8 cellular contexts compared by ENCODE assay signal in genomic region chr15:74320358-74321247, GRCh38. TPM values are rescaled to one million over a fixed set of nuclear protein-coding genes. Genes with fewer than 3 reads are reported as not detected.
DNase-seq lines count a peak whose midpoint lies in the region; ATAC-seq and TF ChIP-seq lines count a peak whose summit lies in the region.

No MANE protein-coding gene starts in this region.

- peaks cover 7% of the 10 kb centered on the region for H3K4me1 Mint-ChIP-seq in activated T-cell treated with anti-CD3 and anti-CD28 coated beads, Interleukin-2, amount 50 U/mL, for 72 hours (ENCODE audit: low read depth)
- peaks cover under 1% of the 10 kb centered on the region for H3K4me1 Mint-ChIP-seq in T-helper 2 cell treated with Interferon-gamma antibody and Interleukin-4, amounts not matched to agents 5 μg/mL and 100 μg/mL, for 36 hours (ENCODE audit: low read depth)

- DNase-seq in AG08396 (ENCODE audit: low spot score) (peak; percentile 44), GM13976 (ENCODE audit: low spot score) (peak; percentile 68), NCI-H446 (lab: John Stamatoyannopoulos, UW) (peak; percentile 62 to 80), left ventricle myocardium superior (peak; percentile 76)
- peak; percentile 21 to 41 for DNase-seq in activated T-cell treated with anti-CD3 and anti-CD28 coated beads, Interleukin-2, amount 50 U/mL, for 72 hours
- peak; percentile 53 for DNase-seq in stimulated activated CD4-positive, alpha-beta T cell treated with anti-CD3 and anti-CD28 coated beads, Interleukin-15, amount 100 ng/mL, for 24 hours
- DNase-seq in T-helper 2 cell treated with Interferon-gamma antibody and Interleukin-4, amounts not matched to agents 5 μg/mL and 100 μg/mL, for 36 hours (ENCODE audit: low spot score), result no peak

- H3K4me3 Mint-ChIP-seq in activated T-cell treated with anti-CD3 and anti-CD28 coated beads, Interleukin-2, amount 50 U/mL, for 72 hours, result no peak overlapping the region
- no peak overlapping the region for H3K4me3 Mint-ChIP-seq in T-helper 2 cell treated with Interferon-gamma antibody and Interleukin-4, amounts not matched to agents 5 μg/mL and 100 μg/mL, for 36 hours

- no peaks in the 10 kb centered on the region for H3K36me3 Mint-ChIP-seq in activated T-cell treated with anti-CD3 and anti-CD28 coated beads, Interleukin-2, amount 50 U/mL, for 72 hours (ENCODE audit: insufficient read depth in 2 of 2)
- H3K36me3 Mint-ChIP-seq in T-helper 2 cell treated with Interferon-gamma antibody and Interleukin-4, amounts not matched to agents 5 μg/mL and 100 μg/mL, for 36 hours (ENCODE audit: low read depth), result no peaks in the 10 kb centered on the region

- no peak overlapping the region for H3K27ac Mint-ChIP-seq in activated T-cell treated with anti-CD3 and anti-CD28 coated beads, Interleukin-2, amount 50 U/mL, for 72 hours
- no peak overlapping the region for H3K27ac Mint-ChIP-seq in T-helper 2 cell treated with Interferon-gamma antibody and Interleukin-4, amounts not matched to agents 5 μg/mL and 100 μg/mL, for 36 hours

- peak; percentile 70 for TF ChIP-seq CTCF in GM13976 (IDR thresholded peaks at IDR 0.05; ENCODE audit: borderline replicate concordance, control extremely low read depth, extremely low read depth, insufficient read depth, missing control alignments)

- H3K9me3 Mint-ChIP-seq in activated T-cell treated with anti-CD3 and anti-CD28 coated beads, Interleukin-2, amount 50 U/mL, for 72 hours, result no peaks in the 10 kb centered on the region
- no peaks in the 10 kb centered on the region for H3K9me3 Mint-ChIP-seq in T-helper 2 cell treated with Interferon-gamma antibody and Interleukin-4, amounts not matched to agents 5 μg/mL and 100 μg/mL, for 36 hours

- intact Hi-C loops in left ventricle myocardium superior (cut with micrococcal nuclease), result no loop called here

- H3K27me3 Mint-ChIP-seq in activated T-cell treated with anti-CD3 and anti-CD28 coated beads, Interleukin-2, amount 50 U/mL, for 72 hours (ENCODE audit: low read depth), result no peaks in the 10 kb centered on the region
- peaks cover 4% of the 10 kb centered on the region for H3K27me3 Mint-ChIP-seq in T-helper 2 cell treated with Interferon-gamma antibody and Interleukin-4, amounts not matched to agents 5 μg/mL and 100 μg/mL, for 36 hours (ENCODE audit: low read depth)

- in situ Hi-C loops in GM13976 (cut with MboI; ENCODE audit: low sequenced_read_pairs, unreplicated experiment), result no loop called here

- no peak for ATAC-seq in activated T-cell treated with anti-CD3 and anti-CD28 coated beads, Interleukin-2, amount 50 U/mL, for 72 hours (replicated peaks in 1 of 2)
- ATAC-seq in left ventricle myocardium superior (peak; percentile 15), GM21529 (IDR thresholded peaks at IDR 0.05; ENCODE audit: unreplicated experiment) (no peak)

RNA-seq across cellular contexts. Expression of gene CYP11A1, which starts 46.8 kb away (rescaled TPM):
- under 1 TPM; 0.21 to 0.26 TPM for total RNA-seq in activated T-cell treated with anti-CD3 and anti-CD28 coated beads, Interleukin-2, amount 50 U/mL, for 72 hours
- total RNA-seq in left ventricle myocardium superior, result 0.55 TPM
